ENCODE assay signal across 17 cellular contexts in the genomic region with DNA sequence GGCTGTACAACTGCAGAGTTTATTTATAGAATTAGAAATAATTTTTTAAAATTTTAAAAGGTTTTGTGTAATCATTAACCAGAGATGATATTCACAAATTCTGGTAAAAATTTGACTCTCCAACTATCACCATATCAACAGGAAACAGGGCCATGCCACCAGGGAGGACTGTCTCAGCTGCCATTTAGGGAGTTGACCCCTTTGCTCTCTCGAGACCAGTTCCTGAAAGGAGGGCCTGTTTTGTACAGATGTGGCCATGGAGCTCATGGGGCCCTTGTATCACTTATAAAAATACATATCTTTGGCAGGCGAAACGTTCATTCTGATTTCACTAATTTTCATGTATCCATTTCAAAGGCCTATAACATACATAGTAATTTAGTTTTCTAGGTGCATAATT. TPM values are rescaled to one million over a fixed set of nuclear protein-coding genes. Genes with fewer than 3 reads are reported as not detected.
A peak's percentile ranks its signal among the peaks of the same experiment; 100 is the strongest.
DNase-seq lines count a peak whose midpoint lies in the region; ATAC-seq and TF ChIP-seq lines count a peak whose summit lies in the region.
"Had no signal": no experiment of that assay in that cellular context is flagged by ENCODE, and none has a peak within 500 bp of the region (broad histone marks: within the 10 kb centered on the region; RNA-seq: fewer than 3 reads in every experiment).

No MANE protein-coding gene starts in this region.

- H3K4me2 ChIP-seq in PC-3 (ENCODE audit: low read length), result no peak overlapping the region

- intact Hi-C loops in PC-3 (cut with micrococcal nuclease), result no loop called here

- no peaks in the 10 kb centered on the region for H3K9me3 ChIP-seq in CD4-positive, CD25-positive, alpha-beta regulatory T cell (ENCODE audit: control insufficient read depth in 2 of 2, low read length in 2 of 2)
- no peaks in the 10 kb centered on the region for H3K9me3 ChIP-seq in PC-3 (ENCODE audit: low read length)

- H3K27me3 ChIP-seq in CD4-positive, CD25-positive, alpha-beta regulatory T cell (ENCODE audit: control insufficient read depth, insufficient read depth, low read length), result no peaks in the 10 kb centered on the region
- no peaks in the 10 kb centered on the region for H3K27me3 ChIP-seq in PC-3 (ENCODE audit: low read length)

- DNase-seq in activated T-cell treated with anti-CD3 and anti-CD28 coated beads, Interleukin-2, amount 50 U/mL, for 24 hours, result no peak
- DNase-seq in activated T-cell treated with anti-CD3 and anti-CD28 coated beads, Interleukin-2, amount 50 U/mL, for 4 hours, result no peak
- DNase-seq in CD4-positive, CD25-positive, alpha-beta regulatory T cell, result no peak
- no peak for DNase-seq in PC-3
- DNase-seq in mesothelial cell of epicardium (ENCODE audit: low spot score in 2 of 2, unreplicated experiment in 2 of 2), result no peak
- no peak for DNase-seq in foreskin melanocyte
- DNase-seq in GM20000 (ENCODE audit: low spot score), result no peak
- DNase-seq: DMS 273 treated with DMSO at 0.1 percent for 48 hours, GDM1, KBM-7, MV-4-11, NCI-H1436, NCI-H2029, NCI-H2171 treated with DMSO at 0.1 percent for 48 hours, NCI-H510A treated with DMSO at 0.1 percent for 48 hours had no signal

- peak overlapping the region; percentile 81 for H3K27ac Mint-ChIP-seq in activated T-cell treated with anti-CD3 and anti-CD28 coated beads, Interleukin-2, amount 50 U/mL, for 24 hours
- peak overlapping the region in 2 of 3 donors; percentile 19 to 78 for H3K27ac Mint-ChIP-seq in CD4-positive, CD25-positive, alpha-beta regulatory T cell
- peak overlapping the region; percentile 64 for H3K27ac Mint-ChIP-seq in mesothelial cell of epicardium

- H3K4me3 ChIP-seq in CD4-positive, CD25-positive, alpha-beta regulatory T cell (ENCODE audit: low read depth, low read length), result no peak overlapping the region
- no peak overlapping the region for H3K4me3 ChIP-seq in PC-3 (ENCODE audit: low read length)

- no peak overlapping the region for H3K4me3 Mint-ChIP-seq in activated T-cell treated with anti-CD3 and anti-CD28 coated beads, Interleukin-2, amount 50 U/mL, for 24 hours
- no peak overlapping the region for H3K4me3 Mint-ChIP-seq in activated T-cell treated with anti-CD3 and anti-CD28 coated beads, Interleukin-2, amount 50 U/mL, for 4 hours
- H3K4me3 Mint-ChIP-seq in CD4-positive, CD25-positive, alpha-beta regulatory T cell, result no peak overlapping the region
- no peak overlapping the region for H3K4me3 Mint-ChIP-seq in mesothelial cell of epicardium

- BruUV-seq in PC-3 (replicated peaks; lab: Mats Ljungman, UMichigan), result TSS peak; percentile 4

- H3F3A ChIP-seq in PC-3 (ENCODE audit: low read length, unreplicated experiment), result no peaks in the 10 kb centered on the region

- no peaks in the 10 kb centered on the region for H3K27me3 Mint-ChIP-seq in activated T-cell treated with anti-CD3 and anti-CD28 coated beads, Interleukin-2, amount 50 U/mL, for 24 hours
- no peaks in the 10 kb centered on the region for H3K27me3 Mint-ChIP-seq in activated T-cell treated with anti-CD3 and anti-CD28 coated beads, Interleukin-2, amount 50 U/mL, for 4 hours (ENCODE audit: low read depth)
- peaks cover 4% of the 10 kb centered on the region for H3K27me3 Mint-ChIP-seq in CD4-positive, CD25-positive, alpha-beta regulatory T cell
- no peaks in the 10 kb centered on the region for H3K27me3 Mint-ChIP-seq in mesothelial cell of epicardium (ENCODE audit: low read depth)

- H4K20me1 ChIP-seq in PC-3 (ENCODE audit: low read length), result no peaks in the 10 kb centered on the region

- H3K4me1 Mint-ChIP-seq in activated T-cell treated with anti-CD3 and anti-CD28 coated beads, Interleukin-2, amount 50 U/mL, for 24 hours (ENCODE audit: low read depth), result peaks cover 10% of the 10 kb centered on the region
- H3K4me1 Mint-ChIP-seq in activated T-cell treated with anti-CD3 and anti-CD28 coated beads, Interleukin-2, amount 50 U/mL, for 4 hours (ENCODE audit: low read depth), result peaks cover 8% of the 10 kb centered on the region
- peaks cover 7 to 9% (median 8%) of the 10 kb centered on the region in 4 donors for H3K4me1 Mint-ChIP-seq in CD4-positive, CD25-positive, alpha-beta regulatory T cell
- H3K4me1 Mint-ChIP-seq in mesothelial cell of epicardium, result no peaks in the 10 kb centered on the region

- peaks cover 77% of the 10 kb centered on the region for H3K36me3 Mint-ChIP-seq in activated T-cell treated with anti-CD3 and anti-CD28 coated beads, Interleukin-2, amount 50 U/mL, for 24 hours (ENCODE audit: low read depth)
- H3K36me3 Mint-ChIP-seq in activated T-cell treated with anti-CD3 and anti-CD28 coated beads, Interleukin-2, amount 50 U/mL, for 4 hours (ENCODE audit: insufficient read depth), result peaks cover 19% of the 10 kb centered on the region
- peaks cover 16% of the 10 kb centered on the region for H3K36me3 Mint-ChIP-seq in CD4-positive, CD25-positive, alpha-beta regulatory T cell
- peaks cover 21% of the 10 kb centered on the region for H3K36me3 Mint-ChIP-seq in mesothelial cell of epicardium

- no peak overlapping the region for H2AFZ ChIP-seq in PC-3 (ENCODE audit: low read length)

- H3K4me1 ChIP-seq in CD4-positive, CD25-positive, alpha-beta regulatory T cell (ENCODE audit: control insufficient read depth, insufficient read depth, low read length, poor library complexity, severe bottlenecking), result no peaks in the 10 kb centered on the region
- H3K4me1 ChIP-seq in PC-3 (ENCODE audit: insufficient read depth, low read length), result no peaks in the 10 kb centered on the region

- POLR2A ChIA-PET in PC-3 (lab: Charles Lee; ENCODE audit: unreplicated experiment), result no interaction called here

- H3K27ac ChIP-seq in CD4-positive, CD25-positive, alpha-beta regulatory T cell (ENCODE audit: insufficient read depth, low read length, poor library complexity, severe bottlenecking), result no peak overlapping the region
- no peak overlapping the region for H3K27ac ChIP-seq in PC-3 (ENCODE audit: low read length)

- H3K36me3 ChIP-seq in CD4-positive, CD25-positive, alpha-beta regulatory T cell (ENCODE audit: control insufficient read depth, insufficient read depth, low read length), result peaks cover 48% of the 10 kb centered on the region
- H3K36me3 ChIP-seq in PC-3 (ENCODE audit: low read depth, low read length), result peaks cover 26% of the 10 kb centered on the region

- H3K79me2 ChIP-seq in PC-3 (ENCODE audit: low read length), result no peaks in the 10 kb centered on the region

- TF ChIP-seq CTCF in PC-3 (conservative IDR thresholded peaks at IDR 0.05; ENCODE audit: low read depth, low read length) (no peak), mesothelial cell of epicardium (IDR thresholded peaks at IDR 0.05; ENCODE audit: unreplicated experiment) (no peak), GM20000 (IDR thresholded peaks at IDR 0.05; ENCODE audit: extremely low read depth, missing control alignments) (no peak)

- H3K9me2 ChIP-seq in PC-3 (replicated peaks; ENCODE audit: low read length), result no peaks in the 10 kb centered on the region

- CTCF ChIA-PET in PC-3 (lab: Charles Lee), result no interaction called here

- H3K9ac ChIP-seq in PC-3 (ENCODE audit: low read length), result no peak overlapping the region

- no peak for ATAC-seq in activated T-cell treated with anti-CD3 and anti-CD28 coated beads, Interleukin-2, amount 50 U/mL, for 4 hours
- ATAC-seq in CD4-positive, CD25-positive, alpha-beta regulatory T cell (ENCODE audit: low read depth in 2 of 2), result no peak
- no peak for ATAC-seq in PC-3
- no peak for ATAC-seq in GM21423 (IDR thresholded peaks at IDR 0.05; ENCODE audit: unreplicated experiment)
- ATAC-seq: Panc1 had no signal

- H3K9me3 Mint-ChIP-seq in activated T-cell treated with anti-CD3 and anti-CD28 coated beads, Interleukin-2, amount 50 U/mL, for 24 hours, result no peaks in the 10 kb centered on the region
- H3K9me3 Mint-ChIP-seq in activated T-cell treated with anti-CD3 and anti-CD28 coated beads, Interleukin-2, amount 50 U/mL, for 4 hours, result no peaks in the 10 kb centered on the region
- no peaks in the 10 kb centered on the region for H3K9me3 Mint-ChIP-seq in CD4-positive, CD25-positive, alpha-beta regulatory T cell
- no peaks in the 10 kb centered on the region for H3K9me3 Mint-ChIP-seq in mesothelial cell of epicardium

RNA-seq across cellular contexts. Expression of gene H2AZ2, which starts 20.3 kb away (rescaled TPM):
- total RNA-seq in activated T-cell treated with anti-CD3 and anti-CD28 coated beads, Interleukin-2, amount 50 U/mL, for 4 hours, result 100 to 1,000 TPM; 128 to 140 (median 133) TPM
- 186 TPM for total RNA-seq in CD4-positive, CD25-positive, alpha-beta regulatory T cell
- 100 to 1,000 TPM; 250 to 315 (median 275) TPM for polyA plus RNA-seq in CD4-positive, CD25-positive, alpha-beta regulatory T cell
- total RNA-seq in PC-3 (2014; rRNA removed) (376 and 400 TPM in 2 replicates), mesothelial cell of epicardium (150 to 156 TPM (median 156 TPM) in 3 replicates)

RNA-seq across cellular contexts. Expression of gene PPIA, which starts 31.1 kb away (rescaled TPM):
- total RNA-seq in activated T-cell treated with anti-CD3 and anti-CD28 coated beads, Interleukin-2, amount 50 U/mL, for 4 hours, result 1,000 to 10,000 TPM; 2,630 to 2,693 (median 2,657) TPM
- total RNA-seq in CD4-positive, CD25-positive, alpha-beta regulatory T cell, result 670 TPM
- polyA plus RNA-seq in CD4-positive, CD25-positive, alpha-beta regulatory T cell, result 1,000 to 10,000 TPM; 4,149 to 4,426 (median 4,258) TPM
- total RNA-seq in PC-3 (2014; rRNA removed), result 3,201 and 4,136 TPM in 2 replicates
- total RNA-seq in mesothelial cell of epicardium, result 935 to 982 TPM (median 943 TPM) in 3 replicates

RNA-seq across cellular contexts. Expression of gene PURB, which starts 57.8 kb away (rescaled TPM):
- total RNA-seq in activated T-cell treated with anti-CD3 and anti-CD28 coated beads, Interleukin-2, amount 50 U/mL, for 4 hours, result 10 to 100 TPM; 28.9 to 34.4 (median 30.6) TPM
- total RNA-seq in CD4-positive, CD25-positive, alpha-beta regulatory T cell, result 29.9 TPM
- 1 to 10 TPM; 1.1 to 2.5 (median 1.9) TPM for polyA plus RNA-seq in CD4-positive, CD25-positive, alpha-beta regulatory T cell
- total RNA-seq in PC-3 (2014; rRNA removed), result 8.9 and 14.6 TPM in 2 replicates
- total RNA-seq in mesothelial cell of epicardium, result 33.2 to 33.7 TPM (median 33.5 TPM) in 3 replicates
